Comparison of ENCODE assay signal across 18 cellular contexts in genomic region chr14:31124197-31124596, GRCh38.
DNase-seq lines count a peak whose midpoint lies in the region; ATAC-seq and TF ChIP-seq lines count a peak whose summit lies in the region.
"Had no signal": no experiment of that assay in that cellular context is flagged by ENCODE, and none has a peak within 500 bp of the region (broad histone marks: within the 10 kb centered on the region; RNA-seq: fewer than 3 reads in every experiment).

No MANE protein-coding gene starts in this region.

- no peaks in the 10 kb centered on the region for H3K9me3 ChIP-seq in CD8-positive, alpha-beta T cell (ENCODE audit: low read length)
- H3K9me3 ChIP-seq in effector memory CD4-positive, alpha-beta T cell (ENCODE audit: control insufficient read depth, low read length) = no peaks in the 10 kb centered on the region
- H3K9me3 ChIP-seq: body of pancreas, colonic mucosa, transverse colon had no signal

- POLR2A ChIA-PET in AG04449 (lab: Yijun Ruan, JAX) = no interaction called here
- POLR2A ChIA-PET in CD8-positive, alpha-beta T cell (lab: Charles Lee) = interaction anchor here (1.2 kb wide), 1 partner anchor 84 kb away, joined by 16 read pairs; the partner anchor contains the start of gene HECTD1

- CTCF ChIA-PET in AG04449 (lab: Yijun Ruan, JAX) = interaction anchor here (1.1 kb wide), 1 partner anchor 23 kb away, joined by 3 read pairs; no protein-coding TSS in a partner anchor
- CTCF ChIA-PET in CD8-positive, alpha-beta T cell (lab: Charles Lee) = interaction anchor here (0.7 kb wide), 1 partner anchor 96 kb away, joined by 3 read pairs; no protein-coding TSS in a partner anchor

- H3K9me3 Mint-ChIP-seq in CD8-positive, alpha-beta T cell = no peaks in the 10 kb centered on the region

- peak overlapping the region; percentile 28 for H3K27ac Mint-ChIP-seq in CD8-positive, alpha-beta T cell

- TF ChIP-seq CTCF in AG04449 (IDR thresholded peaks at IDR 0.05; ENCODE audit: insufficient read depth, low read length, missing control alignments) = no peak
- no peak for TF ChIP-seq CTCF in CD8-positive, alpha-beta T cell (IDR thresholded peaks at IDR 0.05)

- H3K4me1 ChIP-seq in CD8-positive, alpha-beta T cell (ENCODE audit: insufficient read depth, low read length) = peaks cover 19% of the 10 kb centered on the region
- H3K4me1 ChIP-seq in effector memory CD4-positive, alpha-beta T cell (ENCODE audit: control insufficient read depth, insufficient read depth, low read length, poor library complexity, severe bottlenecking) = peaks cover 13% of the 10 kb centered on the region
- H3K4me1 ChIP-seq: colonic mucosa had no signal

- no peaks in the 10 kb centered on the region for H3K27me3 Mint-ChIP-seq in CD8-positive, alpha-beta T cell (ENCODE audit: low read depth)

- H3K36me3 Mint-ChIP-seq in CD8-positive, alpha-beta T cell = peaks cover 56% of the 10 kb centered on the region

- no peak overlapping the region for H3K27ac ChIP-seq in CD8-positive, alpha-beta T cell (ENCODE audit: low read depth, low read length)
- peak overlapping the region; percentile 41 for H3K27ac ChIP-seq in effector memory CD4-positive, alpha-beta T cell (ENCODE audit: insufficient read depth, low read length, poor library complexity, severe bottlenecking)
- H3K27ac ChIP-seq: body of pancreas, colonic mucosa, RWPE1, transverse colon had no signal

- peaks cover 39% of the 10 kb centered on the region for H3K36me3 ChIP-seq in CD8-positive, alpha-beta T cell (ENCODE audit: insufficient read depth, low read length)
- H3K36me3 ChIP-seq in effector memory CD4-positive, alpha-beta T cell (ENCODE audit: control insufficient read depth, insufficient read depth, low read length) = peaks cover 43% of the 10 kb centered on the region

- H3K4me1 Mint-ChIP-seq in CD8-positive, alpha-beta T cell (ENCODE audit: low read depth) = peaks cover 42% of the 10 kb centered on the region

- peak overlapping the region; percentile 2 for H3K4me3 Mint-ChIP-seq in CD8-positive, alpha-beta T cell

- peak; percentile 69 for ATAC-seq in CD8-positive, alpha-beta T cell
- ATAC-seq in GM18858 (IDR thresholded peaks at IDR 0.05; ENCODE audit: unreplicated experiment) = no peak
- ATAC-seq: body of pancreas, right cardiac atrium had no signal

- H3K27me3 ChIP-seq in CD8-positive, alpha-beta T cell (ENCODE audit: insufficient read depth, low read length) = no peaks in the 10 kb centered on the region
- no peaks in the 10 kb centered on the region for H3K27me3 ChIP-seq in effector memory CD4-positive, alpha-beta T cell (replicated peaks; ENCODE audit: control insufficient read depth, insufficient read depth, low read length, poor library complexity, severe bottlenecking)
- H3K27me3 ChIP-seq: body of pancreas, colonic mucosa, transverse colon had no signal

- DNase-seq in AG04449 (ENCODE audit: low read depth, low spot score) (peak; percentile 31), T-helper 22 cell (ENCODE audit: low read depth) (peak; percentile 17), DMS153 (lab: John Stamatoyannopoulos, UW) (no peak), NOMO-1 treated with dmso at 0.1 percent for 144 hours (lab: John Stamatoyannopoulos, UW; ENCODE audit: unreplicated experiment) (no peak), NCI-H1436 (lab: John Stamatoyannopoulos, UW) (no peak)
- DNase-seq in CD8-positive, alpha-beta T cell = peak in 2 of 7 experiments; percentile 11 to 28
- no peak for DNase-seq in effector memory CD4-positive, alpha-beta T cell
- DNase-seq: activated effector memory CD4-positive, alpha-beta T cell treated with anti-CD3 and anti-CD28 coated beads, Interleukin-2, amount 50 U/mL, for 16 hours; body of pancreas; colonic mucosa; Karpas-422; NCI-H1092; NCI-H2081; right cardiac atrium; stimulated activated naive CD4-positive, alpha-beta T cell treated with Interleukin-2 at 50 U/mL for 16 hours; transverse colon had no signal

- intact Hi-C loops in CD8-positive, alpha-beta T cell (cut with DNase I, micrococcal nuclease) = loop anchor here in 1 of 2 experiments (1.0 kb wide), 1 partner anchor 84 kb away; no protein-coding TSS in a partner anchor

- no peak overlapping the region for H3K4me3 ChIP-seq in AG04449 (ENCODE audit: low read depth, low read length)
- no peak overlapping the region for H3K4me3 ChIP-seq in CD8-positive, alpha-beta T cell (ENCODE audit: low read depth, low read length)
- H3K4me3 ChIP-seq in effector memory CD4-positive, alpha-beta T cell (ENCODE audit: insufficient read depth, low read depth, low read length, poor library complexity, severe bottlenecking) = no peak overlapping the region
- H3K4me3 ChIP-seq: body of pancreas, colonic mucosa, transverse colon had no signal

Comparison
In these comparisons a context has a peak if more than half of its experiments do, and no peak if none do; other contexts are left out.
1. DNase-seq: peak in AG04449 (single experiment) and T-helper 22 cell (single experiment); none in effector memory CD4-positive, alpha-beta T cell (0 of 3), DMS153 (single experiment), NOMO-1 treated with dmso at 0.1 percent for 144 hours (single experiment) and NCI-H1436 (single experiment).